ENCODE assay signal across 8 cellular contexts in the genomic region with DNA sequence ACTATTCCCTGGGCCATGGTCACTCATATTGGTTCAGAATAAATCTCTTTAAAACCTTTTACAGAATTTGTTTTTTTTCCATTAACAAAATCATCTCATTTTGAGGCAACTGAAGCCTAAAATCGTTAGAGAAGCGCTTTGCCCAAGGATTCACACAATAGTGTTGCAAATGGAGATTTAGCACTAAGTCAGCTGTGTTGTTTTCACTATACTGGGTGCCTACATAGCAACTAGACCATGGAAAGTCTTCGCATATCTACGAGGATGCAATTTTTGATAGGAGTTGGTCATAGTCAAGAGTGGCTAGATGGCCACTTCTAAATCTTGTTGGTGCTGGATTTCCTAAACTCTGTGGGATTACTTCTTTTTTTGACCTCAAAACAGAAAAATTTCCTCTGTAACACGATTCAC. TPM values are rescaled to one million over a fixed set of nuclear protein-coding genes. Genes with fewer than 3 reads are reported as not detected.
DNase-seq lines count a peak whose midpoint lies in the region; ATAC-seq and TF ChIP-seq lines count a peak whose summit lies in the region.

No MANE protein-coding gene starts in this region.

- TF ChIP-seq CTCF in GM13976 (IDR thresholded peaks at IDR 0.05; ENCODE audit: borderline replicate concordance, control extremely low read depth, extremely low read depth, insufficient read depth, missing control alignments): no peak
- no peak for TF ChIP-seq CTCF in smooth muscle cell (IDR thresholded peaks at IDR 0.05; ENCODE audit: borderline replicate concordance, insufficient read depth, poor library complexity, severe bottlenecking)

- H3K4me3 ChIP-seq in SK-N-MC: peak overlapping the region; percentile 93
- peak overlapping the region; percentile 73 for H3K4me3 ChIP-seq in smooth muscle cell

- peaks cover 39% of the 10 kb centered on the region for H3K79me2 ChIP-seq in smooth muscle cell (ENCODE audit: low read depth)

- peak overlapping the region; percentile 70 for H2AFZ ChIP-seq in smooth muscle cell (ENCODE audit: low read depth)

- in situ Hi-C loops in GM13976 (cut with MboI; ENCODE audit: low sequenced_read_pairs, unreplicated experiment): no loop called here

- peak overlapping the region; percentile 73 for H3K4me2 ChIP-seq in smooth muscle cell

- 69% methylated on average over 5 of the region's 5 CpGs for WGBS in smooth muscle cell (ENCODE audit: low lambda C conversion rate)

- H3K36me3 ChIP-seq in SK-N-MC (ENCODE audit: insufficient read depth, low read length): no peaks in the 10 kb centered on the region
- no peaks in the 10 kb centered on the region for H3K36me3 ChIP-seq in smooth muscle cell (ENCODE audit: low read depth)

- no peaks in the 10 kb centered on the region for H3K9me3 ChIP-seq in SK-N-MC (ENCODE audit: low read depth, low read length)
- no peaks in the 10 kb centered on the region for H3K9me3 ChIP-seq in smooth muscle cell (replicated peaks; ENCODE audit: low read depth)

- peak overlapping the region; percentile 69 for H3K9ac ChIP-seq in SK-N-MC (ENCODE audit: insufficient read length)
- peak overlapping the region; percentile 67 for H3K9ac ChIP-seq in smooth muscle cell (ENCODE audit: low read depth)

- peaks cover 11% of the 10 kb centered on the region for H4K20me1 ChIP-seq in smooth muscle cell (ENCODE audit: low read depth)

- intact Hi-C loops in left ventricle myocardium superior (cut with micrococcal nuclease): no loop called here

- DNase-seq in GM13976 (ENCODE audit: low spot score) (peak; percentile 20), SK-N-MC (ENCODE audit: low read depth, low spot score) (no peak), left ventricle myocardium superior (no peak), smooth muscle cell (lab: John Stamatoyannopoulos, UW; ENCODE audit: unreplicated experiment) (no peak), T-helper 1 cell (no peak)
- DNase-seq in stimulated activated CD4-positive, alpha-beta T cell treated with anti-CD3 and anti-CD28 coated beads, Interleukin-4, amount 100 ng/mL, for 1 hour: no peak

- peaks cover 7% of the 10 kb centered on the region for H3K4me1 ChIP-seq in smooth muscle cell (ENCODE audit: low read depth)

- H3F3A ChIP-seq in smooth muscle cell (ENCODE audit: low read depth): no peaks in the 10 kb centered on the region

- H3K27ac ChIP-seq in SK-N-MC (peak overlapping the region; percentile 88), smooth muscle cell (ENCODE audit: low read depth) (peak overlapping the region; percentile 92)

- H3K27me3 ChIP-seq in smooth muscle cell (ENCODE audit: low read depth): no peaks in the 10 kb centered on the region

- peak; percentile 4 for ATAC-seq in left ventricle myocardium superior
- no peak for ATAC-seq in GM18861 (IDR thresholded peaks at IDR 0.05; ENCODE audit: unreplicated experiment)
- ATAC-seq in GM21360 (IDR thresholded peaks at IDR 0.05; ENCODE audit: unreplicated experiment): no peak

RNA-seq across cellular contexts. Expression of a gene that starts 0.5 kb away (rescaled TPM):
- 25.8 TPM for total RNA-seq in left ventricle myocardium superior
- total RNA-seq in smooth muscle cell: 33.4 and 45.9 TPM in 2 replicates
- 31.0 and 38.9 TPM in 2 replicates for polyA plus RNA-seq in smooth muscle cell

RNA-seq across cellular contexts. Expression of a gene that starts 41.5 kb away (rescaled TPM):
- total RNA-seq in left ventricle myocardium superior (3.0 TPM), smooth muscle cell (9.7 and 9.9 TPM in 2 replicates)
- polyA plus RNA-seq in smooth muscle cell: 23.3 and 25.4 TPM in 2 replicates

RNA-seq across cellular contexts. Expression of a gene that starts 47.6 kb away (rescaled TPM):
- total RNA-seq in left ventricle myocardium superior (13.4 TPM), smooth muscle cell (25.7 and 26.2 TPM in 2 replicates)
- polyA plus RNA-seq in smooth muscle cell: 12.7 and 19.9 TPM in 2 replicates
